In genomic region chr1:57232500-57232899, GRCh38 we compare ENCODE assay signal across 22 cellular contexts.
DNase-seq lines count a peak whose midpoint lies in the region; ATAC-seq, FAIRE-seq and TF ChIP-seq lines count a peak whose summit lies in the region.
"Had no signal": no experiment of that assay in that cellular context is flagged by ENCODE, and none has a peak within 500 bp of the region (broad histone marks: within the 10 kb centered on the region; RNA-seq: fewer than 3 reads in every experiment).

No MANE protein-coding gene starts in this region.

- H2BK5ac ChIP-seq in H9 (ENCODE audit: insufficient read length, low read length), result no peak overlapping the region

- H3K79me2 ChIP-seq in H9 (ENCODE audit: insufficient read depth, low read length) (no peaks in the 10 kb centered on the region), K562 (ENCODE audit: control insufficient read depth, insufficient read depth, low read length) (no peaks in the 10 kb centered on the region)

- H3K27me3 ChIP-seq in H9 (ENCODE audit: insufficient read depth, low read length) (no peaks in the 10 kb centered on the region), K562 (ENCODE audit: control insufficient read depth in 2 of 2, insufficient read depth in 2 of 2, low read length in 2 of 2) (no peaks in the 10 kb centered on the region), right lobe of liver (no peaks in the 10 kb centered on the region), right cardiac atrium (ENCODE audit: control insufficient read depth, insufficient read depth) (no peaks in the 10 kb centered on the region)
- H3K27me3 ChIP-seq: adrenal gland, sigmoid colon, SJCRH30 had no signal

- no peak overlapping the region for H3T11ph ChIP-seq in H9 (ENCODE audit: low read length)

- no peaks in the 10 kb centered on the region; a peak in 1 of 7 replicates for H3K36me3 Mint-ChIP-seq in H9 (ENCODE audit: insufficient read depth in 1 of 3, low read depth in 3 of 3)
- H3K36me3 Mint-ChIP-seq: immature natural killer cell had no signal

- H3K79me1 ChIP-seq in H9 (ENCODE audit: insufficient read depth, low read depth, low read length, poor library complexity, severe bottlenecking), result no peaks in the 10 kb centered on the region

- H3K4me3 ChIP-seq in K562 (no peak overlapping the region), right lobe of liver (no peak overlapping the region), right cardiac atrium (ENCODE audit: low read length) (no peak overlapping the region)
- H3K4me3 ChIP-seq: adrenal gland, lower lobe of right lung, sigmoid colon, SJCRH30 had no signal

- H3K9me3 ChIP-seq in H9 (ENCODE audit: control insufficient read depth, low read depth, low read length) (no peaks in the 10 kb centered on the region), K562 (replicated peaks; ENCODE audit: control insufficient read depth, insufficient read depth, low read depth, low read length) (no peaks in the 10 kb centered on the region), right lobe of liver (no peaks in the 10 kb centered on the region), right cardiac atrium (ENCODE audit: control insufficient read depth, low read length) (no peaks in the 10 kb centered on the region)
- H3K9me3 ChIP-seq: adrenal gland, Caco-2, lower lobe of right lung, sigmoid colon, SJCRH30 had no signal

- no peak overlapping the region for H2AK5ac ChIP-seq in H9 (ENCODE audit: insufficient read length, low read length)

- H3K4ac ChIP-seq in H9 (ENCODE audit: low read depth, low read length), result no peak overlapping the region

- WGBS in H9 (ENCODE audit: extremely low coverage, insufficient read length, low lambda C conversion rate), result no CpG with 5 or more reads among the region's 3 CpGs
- 63% methylated on average over 3 of the region's 3 CpGs for WGBS in K562 (ENCODE audit: insufficient coverage, low coverage, missing lambda C conversion rate)
- WGBS in right lobe of liver (ENCODE audit: insufficient coverage, low coverage, low lambda C conversion rate, missing lambda C conversion rate), result 79% methylated on average over 3 of the region's 3 CpGs
- 88% methylated on average over 3 of the region's 3 CpGs for WGBS in right cardiac atrium

- no peak overlapping the region for H2BK120ac ChIP-seq in H9 (ENCODE audit: low read depth, low read length, poor library complexity, severe bottlenecking)

- no peaks in the 10 kb centered on the region for H3K36me3 ChIP-seq in K562 (ENCODE audit: control insufficient read depth, insufficient read depth, low read length)
- H3K36me3 ChIP-seq in right lobe of liver, result no peaks in the 10 kb centered on the region
- H3K36me3 ChIP-seq: adrenal gland, lower lobe of right lung, sigmoid colon, SJCRH30 had no signal

- H3K27ac ChIP-seq in H9 (ENCODE audit: insufficient read length, low read depth, low read length) (no peak overlapping the region), K562 (ENCODE audit: extremely low read depth, low read depth, low read length) (no peak overlapping the region), right lobe of liver (peak overlapping the region in 2 of 3 donors; percentile 75 to 80), right cardiac atrium (ENCODE audit: low read length) (no peak overlapping the region)
- H3K27ac ChIP-seq: adrenal gland, lower lobe of right lung, sigmoid colon, SJCRH30 had no signal

- no peak overlapping the region for H4K8ac ChIP-seq in H9 (replicated peaks; ENCODE audit: insufficient read length, low read depth, low read length)

- POLR2A ChIA-PET in K562 (lab: Yijun Ruan, JAX), result interaction anchor here (1.6 kb wide), 1 partner anchor 14 kb away, joined by 5 read pairs; no protein-coding TSS in a partner anchor

- no peak for TF ChIP-seq EP300 in K562 (IDR thresholded peaks at IDR 0.05; ENCODE audit: low read length)

- peak; percentile 41 for TF ChIP-seq CTCF in H9 (conservative IDR thresholded peaks at IDR 0.05)
- TF ChIP-seq CTCF in K562 (IDR thresholded peaks at IDR 0.05 in 2 of 3, conservative IDR thresholded peaks at IDR 0.05 in 1 of 3; ENCODE audit: insufficient read depth in 2 of 3, low read depth in 1 of 3, low read length in 3 of 3), result peak in 1 of 3 experiments; percentile 10; a peak in 1 of 6 replicates
- peak in 2 of 4 donors; percentile 20 to 27 for TF ChIP-seq CTCF in right lobe of liver (IDR thresholded peaks at IDR 0.05)

- no peak overlapping the region for H3K4me3 Mint-ChIP-seq in H9
- H3K4me3 Mint-ChIP-seq: HFFc6; immature natural killer cell; stimulated activated naive CD8-positive, alpha-beta T cell treated with anti-CD3 and anti-CD28 coated beads, Interleukin-15, Interleukin-2, amounts not matched to agents 100 ng/mL and 50 ng/mL, for 24 hours had no signal

- H2BK15ac ChIP-seq in H9 (ENCODE audit: low read depth, low read length), result no peak overlapping the region

- H3K4me2 ChIP-seq in H9 (ENCODE audit: insufficient read depth, insufficient read length, low read length) (no peak overlapping the region), K562 (ENCODE audit: insufficient read depth, low read length) (no peak overlapping the region)

- TF ChIP-seq POLR2A in K562 (conservative IDR thresholded peaks at IDR 0.05) (no peak), right lobe of liver (IDR thresholded peaks at IDR 0.05) (no peak)

- intact Hi-C loops in K562 (cut with micrococcal nuclease) (no loop called here), right lobe of liver (cut with DNase I) (no loop called here), right cardiac atrium (cut with DNase I) (no loop called here)

- CTCF ChIA-PET in K562 (lab: Yijun Ruan, JAX; ENCODE audit: low intra/inter-chr PET ratio), result no interaction called here

- no peak for ATAC-seq in K562
- no peak for ATAC-seq in right lobe of liver
- ATAC-seq in right cardiac atrium, result no peak
- ATAC-seq: esophagus mucosa, lower lobe of right lung had no signal

- no TSS peak for BruUV-seq in K562 (replicated peaks; lab: Mats Ljungman, UMichigan)

- in situ Hi-C loops in K562 (cut with MboI), result no loop called here

- H3K18ac ChIP-seq in H9 (ENCODE audit: insufficient read length, low read depth, low read length), result no peak overlapping the region

- no peak overlapping the region for H3K27ac Mint-ChIP-seq in H9
- H3K27ac Mint-ChIP-seq: HFFc6; immature natural killer cell; stimulated activated naive CD8-positive, alpha-beta T cell treated with anti-CD3 and anti-CD28 coated beads, Interleukin-15, Interleukin-2, amounts not matched to agents 100 ng/mL and 50 ng/mL, for 24 hours had no signal

- no peak overlapping the region for H4K91ac ChIP-seq in H9 (ENCODE audit: insufficient read length, low read depth, low read length)

- no peak overlapping the region for H2BK20ac ChIP-seq in H9 (ENCODE audit: low read depth, low read length, poor library complexity, severe bottlenecking)

- H2AFZ ChIP-seq in H9 (ENCODE audit: low read length), result no peak overlapping the region
- peak overlapping the region; percentile 18; the same call in 1 of the 2 replicates for H2AFZ ChIP-seq in K562 (ENCODE audit: low read depth, low read length)

- H4K20me1 ChIP-seq in H9 (ENCODE audit: control insufficient read depth, insufficient read depth, insufficient read length) (no peaks in the 10 kb centered on the region), K562 (replicated peaks; ENCODE audit: control insufficient read depth, insufficient read depth, low read length) (no peaks in the 10 kb centered on the region)

- H2BK12ac ChIP-seq in H9 (ENCODE audit: insufficient read length, low read depth, low read length), result no peak overlapping the region

- H3K14ac ChIP-seq in H9 (ENCODE audit: insufficient read depth, low read length), result no peak overlapping the region

- H3K23me2 ChIP-seq in H9 (ENCODE audit: insufficient read length, low read depth, low read length, poor library complexity, severe bottlenecking), result no peaks in the 10 kb centered on the region

- no peak for FAIRE-seq in K562 (lab: Jason Lieb, UNC)

- peaks cover 0 to 4% of the 10 kb centered on the region in 2 experiments; a peak in 1 of 4 replicates for H3K4me1 Mint-ChIP-seq in H9
- H3K4me1 Mint-ChIP-seq: immature natural killer cell had no signal

- H4K5ac ChIP-seq in H9 (ENCODE audit: insufficient read length, low read depth, low read length), result no peak overlapping the region

- H3K9me1 ChIP-seq in K562 (ENCODE audit: control insufficient read depth, insufficient read depth, low read length), result no peaks in the 10 kb centered on the region

- no peak overlapping the region for H3K23ac ChIP-seq in H9 (ENCODE audit: insufficient read length, low read depth, low read length)

- H3K9me3 Mint-ChIP-seq in H9, result no peaks in the 10 kb centered on the region
- H3K9me3 Mint-ChIP-seq: stimulated activated naive CD8-positive, alpha-beta T cell treated with anti-CD3 and anti-CD28 coated beads, Interleukin-15, Interleukin-2, amounts not matched to agents 100 ng/mL and 50 ng/mL, for 24 hours had no signal

- no peaks in the 10 kb centered on the region for H3K27me3 Mint-ChIP-seq in H9 (ENCODE audit: low read depth)
- H3K27me3 Mint-ChIP-seq: stimulated activated naive CD8-positive, alpha-beta T cell treated with anti-CD3 and anti-CD28 coated beads, Interleukin-15, Interleukin-2, amounts not matched to agents 100 ng/mL and 50 ng/mL, for 24 hours had no signal

- H3K9ac ChIP-seq in H9 (ENCODE audit: extremely low read depth, insufficient read length, low read length) (no peak overlapping the region), K562 (ENCODE audit: insufficient read depth in 1 of 2, low read depth in 2 of 2, low read length in 2 of 2) (no peak overlapping the region)

- H3K56ac ChIP-seq in H9 (ENCODE audit: insufficient read length, low read depth, low read length), result no peak overlapping the region

- TF ChIP-seq RAD21 in K562 (CRISPR knock-in tag; conservative IDR thresholded peaks at IDR 0.05 in 1 of 2, IDR thresholded peaks at IDR 0.05 in 1 of 2), result peak in 1 of 2 experiments; percentile 29; a peak in 2 of 4 replicates

- H3K4me1 ChIP-seq in H9 (ENCODE audit: insufficient read depth, low read length) (peaks cover 2% of the 10 kb centered on the region; the same call in 1 of the 2 replicates), K562 (replicated peaks in 1 of 2; ENCODE audit: control insufficient read depth in 2 of 2, insufficient read depth in 2 of 2, low read length in 2 of 2) (peaks cover 2 to 26% of the 10 kb centered on the region in 2 experiments), right lobe of liver (peaks cover 0 to 43% (median 18%) of the 10 kb centered on the region in 4 donors), right cardiac atrium (ENCODE audit: control insufficient read depth, insufficient read depth, low read length) (no peaks in the 10 kb centered on the region)
- H3K4me1 ChIP-seq: adrenal gland, lower lobe of right lung, sigmoid colon, SJCRH30 had no signal

- DNase-seq in NCI-H748 (lab: John Stamatoyannopoulos, UW; ENCODE audit: unreplicated experiment), result peak; percentile 33
- no peak for DNase-seq in NCI-H748 treated with DMSO at 0.1 percent for 48 hours (lab: John Stamatoyannopoulos, UW)
- DNase-seq in H9, result no peak
- DNase-seq in K562 (ENCODE audit: extremely low read depth in 1 of 4, low spot score in 3 of 4), result peak in 1 of 4 experiments; percentile 24
- no peak for DNase-seq in right lobe of liver
- DNase-seq in NCI-H510A (lab: John Stamatoyannopoulos, UW), result no peak
- no peak for DNase-seq in NCI-H187 (lab: John Stamatoyannopoulos, UW)
- DNase-seq in right cardiac atrium, result no peak
- DNase-seq: activated effector memory CD4-positive, alpha-beta T cell treated with Interleukin-2 at 50 U/mL for 16 hours; adrenal gland; GDM1; HFFc6; immature natural killer cell; lower lobe of right lung; NCI-H446 treated with DMSO at 0.1 percent for 48 hours; sigmoid colon; SJCRH30; stimulated activated CD4-positive, alpha-beta T cell treated with anti-CD3 and anti-CD28 coated beads, Interleukin-1b, Interleukin-23, amount 100 ng/mL, for 48 hours; T1000 had no signal

Comparison
In these comparisons a context has a peak if more than half of its experiments do, and no peak if none do; other contexts are left out.
1. H3K27ac ChIP-seq: peak in right lobe of liver (2 of 3); none in H9 (single experiment), K562 (single experiment) and right cardiac atrium (single experiment).